Comparison of ENCODE assay signal across 20 cellular contexts in genomic region chr1:240854367-240854766, GRCh38.
DNase-seq lines count a peak whose midpoint lies in the region; ATAC-seq and TF ChIP-seq lines count a peak whose summit lies in the region.
"Had no signal": no experiment of that assay in that cellular context is flagged by ENCODE, and none has a peak within 500 bp of the region (broad histone marks: within the 10 kb centered on the region; RNA-seq: fewer than 3 reads in every experiment).

No MANE protein-coding gene starts in this region.

- H3K36me3 ChIP-seq in lung (ENCODE audit: control insufficient read depth in 2 of 2, insufficient read depth in 2 of 2, low read length in 2 of 2) = no peaks in the 10 kb centered on the region
- H3K36me3 ChIP-seq: ascending aorta, BLaER1, colonic mucosa, left ventricle myocardium inferior, pancreas had no signal

- peaks cover 14% of the 10 kb centered on the region for H3K9me3 Mint-ChIP-seq in HFFc6

- H3K27me3 Mint-ChIP-seq in HFFc6 (ENCODE audit: insufficient read depth) = peaks cover 4% of the 10 kb centered on the region; the same call in 1 of the 2 replicates

- TF ChIP-seq CTCF in AG09319 (IDR thresholded peaks at IDR 0.05; ENCODE audit: low read depth, low read length) (peak; percentile 42), HFFc6 (IDR thresholded peaks at IDR 0.05) (peak; percentile 55; the same call in 1 of the 2 replicates), lung (IDR thresholded peaks at IDR 0.05; ENCODE audit: control extremely low read depth, extremely low read depth) (no peak)

- H3K4me1 Mint-ChIP-seq in HFFc6 (ENCODE audit: low read depth) = peaks cover 23% of the 10 kb centered on the region

- H3K27me3 ChIP-seq in lung (ENCODE audit: control insufficient read depth, insufficient read depth) = no peaks in the 10 kb centered on the region
- H3K27me3 ChIP-seq: ascending aorta, BLaER1, colonic mucosa, pancreas had no signal

- peak overlapping the region; percentile 60; the same call in 1 of the 2 replicates for H3K27ac Mint-ChIP-seq in HFFc6
- H3K27ac Mint-ChIP-seq: T-helper 2 cell treated with Interferon-gamma antibody and Interleukin-4, amounts not matched to agents 5 μg/mL and 100 μg/mL, for 36 hours had no signal

- no peaks in the 10 kb centered on the region for H3K4me1 ChIP-seq in lung (ENCODE audit: control insufficient read depth in 2 of 2, insufficient read depth in 2 of 2, low read length in 2 of 2)
- H3K4me1 ChIP-seq: ascending aorta, BLaER1, colonic mucosa, left ventricle myocardium inferior, pancreas had no signal

- peak; percentile 74 for DNase-seq in AG09319 (ENCODE audit: extremely low read depth, low read depth)
- DNase-seq in HFFc6 = peak; percentile 60
- DNase-seq in amniotic epithelial cell (ENCODE audit: low read depth) = peak; percentile 39
- DNase-seq in lung (ENCODE audit: low spot score) = no peak
- no peak for DNase-seq in NCI-H69 (lab: John Stamatoyannopoulos, UW)
- DNase-seq in G401 (ENCODE audit: low spot score) = no peak
- DNase-seq in pons (ENCODE audit: low spot score) = no peak
- DNase-seq: activated CD4-positive, CD25-positive, alpha-beta regulatory T cell treated with anti-CD3 and anti-CD28 coated beads, Interleukin-2, amount 50 U/mL, for 72 hours; activated naive CD4-positive, alpha-beta T cell; colonic mucosa; left ventricle myocardium inferior; MM.1S; NCI-H187; NCI-H510A treated with DMSO at 0.1 percent for 48 hours; pancreas had no signal

- WGBS in lung, 2 donors = 78 to 80% methylated on average over 6 of the region's 6 CpGs

- H3K9me3 ChIP-seq in lung (ENCODE audit: control insufficient read depth in 2 of 2, insufficient read depth in 1 of 2, low read length in 1 of 2) = no peaks in the 10 kb centered on the region
- H3K9me3 ChIP-seq: ascending aorta, colonic mucosa, pancreas had no signal

- ATAC-seq in lung (ENCODE audit: insufficient read depth, low FRiP score) (peak; percentile 47), GM18502 (IDR thresholded peaks at IDR 0.05; ENCODE audit: poor library complexity, unreplicated experiment) (no peak)
- ATAC-seq: pancreas had no signal

- no peak overlapping the region for H3K27ac ChIP-seq in lung (ENCODE audit: low read depth in 1 of 2, low read length in 1 of 2)
- H3K27ac ChIP-seq: ascending aorta, BLaER1, colonic mucosa, left ventricle myocardium inferior, pancreas had no signal

- H3K4me3 Mint-ChIP-seq in HFFc6 = no peak overlapping the region
- H3K4me3 Mint-ChIP-seq: T-helper 2 cell treated with Interferon-gamma antibody and Interleukin-4, amounts not matched to agents 5 μg/mL and 100 μg/mL, for 36 hours had no signal

- H3K4me3 ChIP-seq in lung = no peak overlapping the region
- H3K4me3 ChIP-seq: ascending aorta, BLaER1, colonic mucosa, left ventricle myocardium inferior, pancreas, skin epidermis had no signal

- in situ Hi-C loops in G401 (cut with HindIII; ENCODE audit: low sequenced_read_pairs) = no loop called here

- peaks cover 17% of the 10 kb centered on the region for H3K36me3 Mint-ChIP-seq in HFFc6 (ENCODE audit: low read depth)

Comparison
In these comparisons a context has a peak if more than half of its experiments do, and no peak if none do; other contexts are left out.
1. DNase-seq: peak in AG09319 (single experiment), HFFc6 (single experiment) and amniotic epithelial cell (single experiment); none in lung (single experiment), NCI-H69 (single experiment), G401 (single experiment) and pons (single experiment).